In genomic region chr19:35117017-35117570, GRCh38 we compare ENCODE assay signal across 18 cellular contexts. TPM values are rescaled to one million over a fixed set of nuclear protein-coding genes. Genes with fewer than 3 reads are reported as not detected.
DNase-seq lines count a peak whose midpoint lies in the region; TF ChIP-seq lines count a peak whose summit lies in the region.
"Had no signal": no experiment of that assay in that cellular context is flagged by ENCODE, and none has a peak within 500 bp of the region (broad histone marks: within the 10 kb centered on the region; RNA-seq: fewer than 3 reads in every experiment).

No MANE protein-coding gene starts in this region.

- H3K27me3 ChIP-seq in tibial nerve: no peaks in the 10 kb centered on the region

- H3K4me1 Mint-ChIP-seq in MCF 10A (ENCODE audit: insufficient read depth, unreplicated experiment) (peaks cover 60% of the 10 kb centered on the region), immature natural killer cell (peaks cover 4 to 6% of the 10 kb centered on the region in 2 donors)

- POLR2A ChIA-PET in MCF 10A (lab: Yijun Ruan, JAX) (interaction anchor here (1.0 to 4.1 kb wide), 8 partner anchors 8 to 202 kb away, joined by 4 to 70 read pairs (median 15); partner anchors contain the start of genes FXYD5 and LGI4), OCI-LY7 (lab: Charles Lee) (interaction anchor here (0.5 kb wide), 1 partner anchor 125 kb away, joined by 3 read pairs; no protein-coding TSS in a partner anchor)

- TF ChIP-seq CTCF in MCF 10A (IDR thresholded peaks at IDR 0.05; ENCODE audit: unreplicated experiment) (no peak), lower leg skin (IDR thresholded peaks at IDR 0.05) (no peak), tibial nerve (IDR thresholded peaks at IDR 0.05) (no peak), OCI-LY7 (conservative IDR thresholded peaks at IDR 0.05; ENCODE audit: low read length) (no peak)

- CTCF ChIA-PET in MCF 10A (lab: Yijun Ruan, JAX): interaction anchor here (0.6 to 6.5 kb wide), 10 partner anchors 11 to 147 kb away, joined by 3 to 91 read pairs (median 8); partner anchors contain the start of gene LGI4
- CTCF ChIA-PET in OCI-LY7 (lab: Charles Lee; ENCODE audit: unreplicated experiment): no interaction called here

- no peak overlapping the region for H2AFZ ChIP-seq in OCI-LY7 (ENCODE audit: low read length)

- H3K27ac ChIP-seq in tibial nerve (peak overlapping the region; percentile 82 to 99 (median 90)), OCI-LY7 (ENCODE audit: low read depth, low read length, poor library complexity, severe bottlenecking) (no peak overlapping the region)

- DNase-seq in NCI-H2227 (lab: John Stamatoyannopoulos, UW; ENCODE audit: unreplicated experiment) (peak; percentile 74), MCF 10A (ENCODE audit: unreplicated experiment) (no peak), lower leg skin (ENCODE audit: low spot score in 2 of 2) (no peak), tibial nerve (ENCODE audit: low spot score in 2 of 2) (no peak), NCI-H1436 treated with DMSO at 0.1 percent for 48 hours (lab: John Stamatoyannopoulos, UW) (no peak), immature natural killer cell (no peak), OCI-LY7 (ENCODE audit: low spot score) (no peak), T-helper 9 cell (no peak)
- DNase-seq: activated CD8-positive, alpha-beta T cell treated with anti-CD3 and anti-CD28 coated beads for 36 hours; CD4-positive, CD25-positive, alpha-beta regulatory T cell; posterior cingulate gyrus; Right ventricle myocardium superior; stimulated activated CD4-positive, alpha-beta T cell treated with anti-CD3 and anti-CD28 coated beads, Interleukin-2, amount 100 ng/mL, for 24 hours; T1000 had no signal

- no peak for TF ChIP-seq EP300 in tibial nerve (IDR thresholded peaks at IDR 0.05)

- H3K4me3 ChIP-seq in lower leg skin (ENCODE audit: low read depth, poor library complexity, severe bottlenecking): peak overlapping the region; percentile 36
- peak overlapping the region in 3 of 4 donors; percentile 32 to 46 (median 33) for H3K4me3 ChIP-seq in tibial nerve
- no peak overlapping the region for H3K4me3 ChIP-seq in OCI-LY7 (ENCODE audit: low read depth, low read length, poor library complexity, severe bottlenecking)
- H3K4me3 ChIP-seq: coronary artery had no signal

- intact Hi-C loops in MCF 10A (cut with micrococcal nuclease) (no loop called here), lower leg skin (cut with DNase I; ENCODE audit: low total_unique reads) (no loop called here), OCI-LY7 (cut with micrococcal nuclease; ENCODE audit: unreplicated experiment) (no loop called here)

- H3K36me3 ChIP-seq in tibial nerve (no peaks in the 10 kb centered on the region), OCI-LY7 (ENCODE audit: insufficient read depth, low read length) (no peaks in the 10 kb centered on the region)

- H3K4me3 Mint-ChIP-seq in MCF 10A (ENCODE audit: unreplicated experiment) (peak overlapping the region; percentile 57), immature natural killer cell (no peak overlapping the region)
- H3K4me3 Mint-ChIP-seq: activated CD8-positive, alpha-beta T cell treated with anti-CD3 and anti-CD28 coated beads for 36 hours; activated T-helper 17 cell treated with anti-CD3 and anti-CD28 coated beads, Interleukin-2, amount 50 U/mL, for 72 hours; CD4-positive, CD25-positive, alpha-beta regulatory T cell had no signal

- H3K4me1 ChIP-seq in tibial nerve: peaks cover 0 to 93% (median 34%) of the 10 kb centered on the region in 4 donors
- no peaks in the 10 kb centered on the region for H3K4me1 ChIP-seq in OCI-LY7 (ENCODE audit: insufficient read depth, low read length, poor library complexity, severe bottlenecking)

- 31 to 38% methylated on average over 7 to 9 of the region's 9 CpGs for WGBS in lower leg skin, 2 donors
- WGBS in tibial nerve, 2 donors: 28 to 60% methylated on average over 9 of the region's 9 CpGs

- H4K20me1 ChIP-seq in OCI-LY7 (ENCODE audit: insufficient read depth, low read length): no peaks in the 10 kb centered on the region

- no peak for TF ChIP-seq POLR2A in lower leg skin (IDR thresholded peaks at IDR 0.05)
- TF ChIP-seq POLR2A in tibial nerve (IDR thresholded peaks at IDR 0.05): no peak

- H3K4me2 ChIP-seq in OCI-LY7 (ENCODE audit: low read length): no peak overlapping the region

- H3K27ac Mint-ChIP-seq in MCF 10A (ENCODE audit: low read depth, unreplicated experiment) (no peak overlapping the region), immature natural killer cell (no peak overlapping the region)
- H3K27ac Mint-ChIP-seq: activated CD8-positive, alpha-beta T cell treated with anti-CD3 and anti-CD28 coated beads for 36 hours; activated T-helper 17 cell treated with anti-CD3 and anti-CD28 coated beads, Interleukin-2, amount 50 U/mL, for 72 hours; mesothelial cell of epicardium had no signal

- BruUV-seq in MCF 10A (replicated peaks; lab: Mats Ljungman, UMichigan) (no TSS peak), OCI-LY7 (replicated peaks; lab: Mats Ljungman, UMichigan) (no TSS peak)

- no peaks in the 10 kb centered on the region for H3K9me2 ChIP-seq in OCI-LY7 (ENCODE audit: insufficient read depth, low read length)

- H3K9me3 Mint-ChIP-seq in MCF 10A (ENCODE audit: unreplicated experiment) (no peaks in the 10 kb centered on the region), immature natural killer cell (no peaks in the 10 kb centered on the region)
- H3K9me3 Mint-ChIP-seq: activated CD8-positive, alpha-beta T cell treated with anti-CD3 and anti-CD28 coated beads for 36 hours; activated T-helper 17 cell treated with anti-CD3 and anti-CD28 coated beads, Interleukin-2, amount 50 U/mL, for 72 hours; CD4-positive, CD25-positive, alpha-beta regulatory T cell; mesothelial cell of epicardium had no signal

- no peaks in the 10 kb centered on the region for H3K79me2 ChIP-seq in OCI-LY7 (ENCODE audit: insufficient read depth, low read depth, low read length)

- H3K36me3 Mint-ChIP-seq in MCF 10A (ENCODE audit: insufficient read depth, unreplicated experiment) (peaks cover 7% of the 10 kb centered on the region), immature natural killer cell (no peaks in the 10 kb centered on the region)
- H3K36me3 Mint-ChIP-seq: CD4-positive, CD25-positive, alpha-beta regulatory T cell; mesothelial cell of epicardium had no signal

- no peaks in the 10 kb centered on the region for H3K27me3 Mint-ChIP-seq in MCF 10A (ENCODE audit: insufficient read depth, unreplicated experiment)
- H3K27me3 Mint-ChIP-seq in immature natural killer cell (ENCODE audit: low read depth in 3 of 3): peaks cover 2 to 11% (median 4%) of the 10 kb centered on the region in 3 donors
- H3K27me3 Mint-ChIP-seq: activated CD8-positive, alpha-beta T cell treated with anti-CD3 and anti-CD28 coated beads for 36 hours; activated T-helper 17 cell treated with anti-CD3 and anti-CD28 coated beads, Interleukin-2, amount 50 U/mL, for 72 hours had no signal

- H3K9me3 ChIP-seq in tibial nerve: no peaks in the 10 kb centered on the region
- no peaks in the 10 kb centered on the region for H3K9me3 ChIP-seq in OCI-LY7 (ENCODE audit: low read length)

RNA-seq across cellular contexts. Expression of gene FXYD3, which starts 1.5 kb away (rescaled TPM):
- 4.3 and 6.9 TPM in 2 replicates for total RNA-seq in MCF 10A (2022)
- total RNA-seq in lower leg skin: 100 to 1,000 TPM; 391 to 630 (median 546) TPM
- total RNA-seq in tibial nerve: 10 to 100 TPM; 10.8 to 33.9 (median 16.6) TPM
- polyA plus RNA-seq in immature natural killer cell: not detected
- total RNA-seq in OCI-LY7 (2014; rRNA removed; shearing (Covaris generic)): 0.35 TPM in 1 of 2 replicates, not detected in the other
- total RNA-seq in OCI-LY7 (2022): 0.88 TPM in 1 of 2 replicates, not detected in the other
- total RNA-seq: activated CD8-positive, alpha-beta T cell treated with anti-CD3 and anti-CD28 coated beads for 36 hours; activated T-helper 17 cell treated with anti-CD3 and anti-CD28 coated beads, Interleukin-2, amount 50 U/mL, for 72 hours; CD4-positive, CD25-positive, alpha-beta regulatory T cell; NCI-H460 had no signal
- polyA plus RNA-seq: CD4-positive, CD25-positive, alpha-beta regulatory T cell had no signal

RNA-seq across cellular contexts. Expression of gene LGI4, which starts 17.8 kb away (rescaled TPM):
- total RNA-seq in MCF 10A (2022) (0.91 TPM in 1 of 2 replicates, not detected in the other), lower leg skin (10 to 100 TPM in 1 of 4 donors, 1 to 10 TPM in 3; 4.3 to 19.4 (median 8.9) TPM), tibial nerve (100 to 1,000 TPM; 207 to 323 (median 302) TPM), OCI-LY7 (2022) (2.7 and 5.9 TPM in 2 replicates)
- not detected for polyA plus RNA-seq in immature natural killer cell
- total RNA-seq in OCI-LY7 (2014; rRNA removed; shearing (Covaris generic)): 0.28 and 1.1 TPM in 2 replicates
- polyA plus RNA-seq: CD4-positive, CD25-positive, alpha-beta regulatory T cell had no signal

RNA-seq across cellular contexts. Expression of gene FXYD1, which starts 21.5 kb away (rescaled TPM):
- not detected in 2 replicates for total RNA-seq in MCF 10A (2022)
- 10 to 100 TPM in 1 of 4 donors, 1 to 10 TPM in 2, not detected in 1; 5.5 to 20.9 (median 6.5) TPM for total RNA-seq in lower leg skin
- 100 to 1,000 TPM in 1 of 4 donors, 10 to 100 TPM in 3; 72.9 to 193 (median 84.9) TPM for total RNA-seq in tibial nerve
- polyA plus RNA-seq in immature natural killer cell: under 1 TPM in 2 of 3 donors, not detected in 1; 0.53 to 0.83 TPM
- total RNA-seq in OCI-LY7 (2014; rRNA removed; shearing (Covaris generic)): 0.57 and 1.8 TPM in 2 replicates
- 5.5 and 11.5 TPM in 2 replicates for total RNA-seq in OCI-LY7 (2022)
- total RNA-seq: NCI-H460 had no signal

RNA-seq across cellular contexts. Expression of gene FXYD7, which starts 26.0 kb away (rescaled TPM):
- total RNA-seq in MCF 10A (2022): not detected in 2 replicates
- total RNA-seq in lower leg skin: 1 to 10 TPM in 1 of 4 donors, not detected in 3; 1.3 TPM
- 1 to 10 TPM in 3 of 4 donors, not detected in 1; 2.5 to 5.9 (median 5.7) TPM for total RNA-seq in tibial nerve
- 1 to 10 TPM; 2.1 to 4.1 (median 2.5) TPM for polyA plus RNA-seq in immature natural killer cell
- total RNA-seq in OCI-LY7 (2014; rRNA removed; shearing (Covaris generic)): 0.50 and 1.2 TPM in 2 replicates
- total RNA-seq in OCI-LY7 (2022): 6.1 and 6.3 TPM in 2 replicates
- total RNA-seq: NCI-H460, Right ventricle myocardium superior had no signal

RNA-seq across cellular contexts. Expression of gene FXYD5, which starts 37.4 kb away (rescaled TPM):
- total RNA-seq in MCF 10A (2022) (150 and 159 TPM in 2 replicates), lower leg skin (10 to 100 TPM; 41.4 to 59.8 (median 57.7) TPM), tibial nerve (10 to 100 TPM; 19.9 to 53.4 (median 37.5) TPM), OCI-LY7 (2022) (147 and 155 TPM in 2 replicates)
- polyA plus RNA-seq in immature natural killer cell: 100 to 1,000 TPM; 262 to 427 (median 346) TPM
- total RNA-seq in OCI-LY7 (2014; rRNA removed; shearing (Covaris generic)): 76.8 and 82.1 TPM in 2 replicates

Comparison
In these comparisons a context has a peak if more than half of its experiments do, and no peak if none do; other contexts are left out.
1. RNA of gene FXYD3, which starts 1.5 kb away (total RNA-seq): 391 to 630 TPM in lower leg skin; 10.8 to 33.9 TPM in tibial nerve, 4.3 to 6.9 TPM in MCF 10A and 0.35 to 0.88 TPM in OCI-LY7; every median in the first group is over 10 times any median in the second.
2. RNA of gene LGI4, which starts 17.8 kb away (total RNA-seq): 207 to 323 TPM in tibial nerve; 4.3 to 19.4 TPM in lower leg skin, 0.28 to 5.9 TPM in OCI-LY7 and 0.91 TPM in MCF 10A; every median in the first group is over 10 times any median in the second.